In the genomic region with DNA sequence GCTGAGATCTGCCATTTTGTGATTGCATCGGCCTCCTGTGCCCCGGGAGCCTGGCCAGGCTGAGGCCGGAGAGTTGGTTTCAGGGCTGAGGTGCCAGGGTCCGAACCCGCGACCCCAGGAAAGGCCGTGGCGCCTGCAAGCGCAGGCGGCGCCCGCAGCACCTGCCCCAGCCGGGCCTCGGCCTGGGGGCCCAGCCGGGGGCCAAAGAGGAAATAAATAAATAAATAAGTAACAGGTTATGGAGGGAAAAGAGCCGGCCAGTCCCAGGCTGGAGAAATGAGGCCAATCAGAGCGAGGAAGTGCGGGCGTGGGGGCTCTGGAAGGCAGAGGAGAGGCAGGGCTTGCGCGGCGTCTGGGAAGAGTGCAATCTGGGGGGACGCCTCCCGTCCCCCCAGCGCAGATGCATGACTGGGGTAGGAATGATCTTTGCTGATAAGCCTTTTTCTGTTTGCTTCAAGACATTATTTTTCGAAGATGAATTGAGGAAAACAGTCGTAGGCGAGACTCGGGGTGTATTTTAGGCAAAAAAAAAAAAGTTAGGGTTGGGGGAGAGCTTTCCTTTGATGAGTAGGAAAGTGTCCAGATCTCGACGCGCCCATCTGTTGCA, we compare ENCODE assay signal across 9 cellular contexts.
DNase-seq lines count a peak whose midpoint lies in the region; ATAC-seq and TF ChIP-seq lines count a peak whose summit lies in the region.
"Had no signal": no experiment of that assay in that cellular context is flagged by ENCODE, and none has a peak within 500 bp of the region (broad histone marks: within the 10 kb centered on the region; RNA-seq: fewer than 3 reads in every experiment).

No MANE protein-coding gene starts in this region.

- peak overlapping the region; percentile 66 to 86 (median 74) for H3K4me3 Mint-ChIP-seq in T-cell

- H3K9me3 Mint-ChIP-seq in T-cell = no peaks in the 10 kb centered on the region

- in situ Hi-C loops in gastrocnemius medialis (cut with MboI; ENCODE audit: low sequenced_read_pairs in 4 of 4) = no loop called here

- H3K36me3 ChIP-seq in left ventricle myocardium inferior (no peaks in the 10 kb centered on the region), gastrocnemius medialis (no peaks in the 10 kb centered on the region)

- no peaks in the 10 kb centered on the region for H3K9me3 ChIP-seq in left ventricle myocardium inferior (replicated peaks)
- no peaks in the 10 kb centered on the region for H3K9me3 ChIP-seq in gastrocnemius medialis

- no peaks in the 10 kb centered on the region for H3K36me3 Mint-ChIP-seq in T-cell

- H3K27me3 ChIP-seq in left ventricle myocardium inferior (ENCODE audit: low read depth) (peaks cover 98% of the 10 kb centered on the region), gastrocnemius medialis (peaks cover 53 to 84% (median 57%) of the 10 kb centered on the region in 3 donors)

- CTCF ChIA-PET in T-cell (lab: Charles Lee) = interaction anchor here in 1 of 2 donors (0.7 kb wide), 1 partner anchor 38 kb away, joined by 4 read pairs; no protein-coding TSS in a partner anchor

- H3K4me1 ChIP-seq in left ventricle myocardium inferior (peaks cover 52% of the 10 kb centered on the region), gastrocnemius medialis (peaks cover 5 to 20% of the 10 kb centered on the region in 2 donors)

- H3K27me3 Mint-ChIP-seq in T-cell = peaks cover 56 to 72% of the 10 kb centered on the region in 2 donors

- no peak for ATAC-seq in T-cell (replicated peaks in 1 of 4)
- no peak for ATAC-seq in gastrocnemius medialis
- ATAC-seq in HG03354 (IDR thresholded peaks at IDR 0.05; ENCODE audit: poor library complexity, severe bottlenecking, unreplicated experiment) = no peak
- ATAC-seq in GM18873 (IDR thresholded peaks at IDR 0.05; ENCODE audit: low FRiP score, unreplicated experiment) = no peak

- no peak for TF ChIP-seq POLR2A in gastrocnemius medialis (IDR thresholded peaks at IDR 0.05)

- intact Hi-C loops in left ventricle myocardium inferior (cut with micrococcal nuclease) (no loop called here), gastrocnemius medialis (cut with DNase I; ENCODE audit: low total_unique reads) (loop anchor here (5.0 kb wide), 1 partner anchor 181 kb away; no protein-coding TSS in a partner anchor)

- H3K4me3 ChIP-seq in left ventricle myocardium inferior = peak overlapping the region; percentile 71
- H3K4me3 ChIP-seq in gastrocnemius medialis = peak overlapping the region; percentile 45 to 66 (median 54)

- peak overlapping the region in 1 of 2 donors; percentile 49 for H3K27ac Mint-ChIP-seq in T-cell

- H3K4me1 Mint-ChIP-seq in T-cell = peaks cover 20 to 40% (median 33%) of the 10 kb centered on the region in 3 donors

- POLR2A ChIA-PET in T-cell (lab: Charles Lee) = no interaction called here

- TF ChIP-seq CTCF in left ventricle myocardium inferior (IDR thresholded peaks at IDR 0.05; ENCODE audit: borderline replicate concordance) = no peak
- TF ChIP-seq CTCF in gastrocnemius medialis (IDR thresholded peaks at IDR 0.05 in 4 of 5, conservative IDR thresholded peaks at IDR 0.05 in 1 of 5) = no peak

- DNase-seq in GM03348 (ENCODE audit: low spot score) (peak; percentile 67), T-cell (no peak), left ventricle myocardium inferior (no peak), gastrocnemius medialis (no peak)
- no peak for DNase-seq in activated CD8-positive, alpha-beta memory T cell treated with anti-CD3 and anti-CD28 coated beads, Interleukin-2, amount 50 U/mL, for 48 hours
- DNase-seq in activated CD4-positive, alpha-beta T cell treated with anti-CD3 and anti-CD28 coated beads for 48 hours = no peak
- DNase-seq: activated effector memory CD4-positive, alpha-beta T cell treated with anti-CD3 and anti-CD28 coated beads, Interleukin-2, amount 50 U/mL, for 16 hours had no signal

- H3K27ac ChIP-seq in left ventricle myocardium inferior (replicated peaks) = peak overlapping the region; percentile 55
- H3K27ac ChIP-seq in gastrocnemius medialis = no peak overlapping the region
